26 cellular contexts compared by ENCODE assay signal in genomic region chr17:79587945-79588344, GRCh38. TPM values are rescaled to one million over a fixed set of nuclear protein-coding genes. Genes with fewer than 3 reads are reported as not detected.
"Had no signal": no experiment of that assay in that cellular context is flagged by ENCODE, and none has a peak within 500 bp of the region (broad histone marks: within the 10 kb centered on the region; RNA-seq: fewer than 3 reads in every experiment).

No MANE protein-coding gene starts in this region.

- DNase-seq: stimulated activated CD4-positive, alpha-beta T cell treated with anti-CD3 and anti-CD28 coated beads, Interleukin-2, amount 100 ng/mL, for 48 hours; stimulated activated CD4-positive, alpha-beta T cell treated with anti-CD3 and anti-CD28 coated beads, Interleukin-4, amount 100 ng/mL, for 1 hour; stimulated activated CD4-positive, alpha-beta T cell treated with anti-CD3 and anti-CD28 coated beads, Interleukin-4, amount 100 ng/mL, for 24 hours; stimulated activated CD4-positive, alpha-beta T cell treated with anti-CD3 and anti-CD28 coated beads, Interleukin-4, amount 100 ng/mL, for 4 hours; stimulated activated CD8-positive, alpha-beta memory T cell treated with anti-CD3 and anti-CD28 coated beads, Interleukin-4, amount 100 ng/mL, for 48 hours; stimulated activated naive B cell treated with anti-CD40 and anti-IgM and Interleukin-4, amounts not matched to agents 10 μg/mL and 1 μg/mL and 100 μg/mL, for 72 hours; stimulated activated naive CD4-positive, alpha-beta T cell; stimulated activated naive CD4-positive, alpha-beta T cell treated with Interleukin-2 at 50 U/mL for 16 hours; stimulated activated naive CD8-positive, alpha-beta T cell treated with anti-CD3 and anti-CD28 coated beads, Interleukin-15, amount 100 ng/mL, for 72 hours; stimulated activated naive CD8-positive, alpha-beta T cell treated with anti-CD3 and anti-CD28 coated beads, Interleukin-15, Interleukin-2, amounts not matched to agents 100 U/mL and 50 U/mL, for 24 hours; stomach; testis; thyroid gland; tibial artery; transverse colon; trophoblast cell; upper lobe of left lung; upper lobe of right lung; uterus had no signal

- H3K4me1 ChIP-seq: stomach, suprapubic skin, testis, thyroid gland, tibial artery, tibial nerve, transverse colon, upper lobe of left lung, upper lobe of right lung, uterus, vagina had no signal

- ATAC-seq: stimulated activated effector memory CD8-positive, alpha-beta T cell treated with anti-CD3 and anti-CD28 coated beads, Interleukin-12 subunit alpha, Interleukin-12 subunit beta, amount 100 ng/mL, for 72 hours; stimulated activated memory B cell treated with anti-CD40 and anti-IgM and Interleukin-4, amounts not matched to agents 10 μg/mL and 1 μg/mL and 100 μg/mL, for 72 hours; stimulated activated naive B cell treated with anti-CD40 and anti-IgM and Interleukin-4, amounts not matched to agents 10 μg/mL and 1 μg/mL and 100 μg/mL, for 72 hours; stimulated activated naive CD8-positive, alpha-beta T cell treated with anti-CD3 and anti-CD28 coated beads, Interleukin-15, amount 100 ng/mL, for 72 hours; stimulated activated naive CD8-positive, alpha-beta T cell treated with anti-CD3 and anti-CD28 coated beads, Interleukin-15, Interleukin-2, amounts not matched to agents 100 U/mL and 50 U/mL, for 24 hours; upper lobe of right lung had no signal

- H3K27ac ChIP-seq: stomach, suprapubic skin, testis, thoracic aorta, thyroid gland, tibial artery, tibial nerve, transverse colon, upper lobe of left lung, upper lobe of right lung, uterus, vagina had no signal

- H3K4me3 ChIP-seq: stomach, suprapubic skin, testis, thoracic aorta, thyroid gland, tibial artery, tibial nerve, transverse colon, upper lobe of left lung, upper lobe of right lung, uterus, vagina had no signal

- H3K36me3 ChIP-seq: stomach, suprapubic skin, thoracic aorta, thyroid gland, tibial artery, tibial nerve, transverse colon, upper lobe of left lung, upper lobe of right lung, uterus, vagina had no signal

- H3K9me3 ChIP-seq: stomach, suprapubic skin, testis, thoracic aorta, thyroid gland, tibial artery, tibial nerve, transverse colon, upper lobe of left lung, upper lobe of right lung, uterus, vagina had no signal

- H3K27me3 ChIP-seq: testis, thyroid gland, transverse colon, upper lobe of left lung, uterus, vagina had no signal

RNA-seq across cellular contexts. Expression of gene RBFOX3, which starts 22.9 kb away (rescaled TPM):
- total RNA-seq: subcutaneous adipose tissue, suprapubic skin, thoracic aorta, thyroid gland, tibial nerve, upper lobe of right lung had no signal
